In genomic region chr14:39562175-39562574, GRCh38 we compare ENCODE assay signal across 38 cellular contexts.
"Had no signal": no experiment of that assay in that cellular context is flagged by ENCODE, and none has a peak within 500 bp of the region (broad histone marks: within the 10 kb centered on the region; RNA-seq: fewer than 3 reads in every experiment).

No MANE protein-coding gene starts in this region.

- H3K36me3 Mint-ChIP-seq: activated naive CD4-positive, alpha-beta T cell treated with anti-CD3 and anti-CD28 coated beads, Interleukin-2, amount 10 ng/mL, durations not matched to agents 7 days and 5 days; brain had no signal

- H3K27ac ChIP-seq: adrenal gland, ascending aorta, body of pancreas, brain microvascular endothelial cell, breast epithelium, cardiac muscle cell had no signal

- H3K4me3 ChIP-seq: adrenal gland, ascending aorta, body of pancreas, breast epithelium, cardiac muscle cell had no signal

- H3K4me1 Mint-ChIP-seq: activated naive CD4-positive, alpha-beta T cell treated with anti-CD3 and anti-CD28 coated beads, Interleukin-2, amount 10 ng/mL, durations not matched to agents 7 days and 5 days; activated naive CD8-positive, alpha-beta T cell treated with anti-CD3 and anti-CD28 coated beads for 36 hours; activated naive CD8-positive, alpha-beta T cell treated with anti-CD3 and anti-CD28 coated beads, Interleukin-2, amount 10 ng/mL, durations not matched to agents 7 days and 5 days; activated naive CD8-positive, alpha-beta T cell treated with anti-CD3 and anti-CD28 coated beads, Interleukin-2, amount 50 U/mL, for 24 hours; activated T-helper 17 cell treated with anti-CD3 and anti-CD28 coated beads, Interleukin-2, amount 50 U/mL, for 72 hours; brain; central memory CD8-positive, alpha-beta T cell had no signal

- H3K27ac Mint-ChIP-seq: activated naive CD4-positive, alpha-beta T cell treated with anti-CD3 and anti-CD28 coated beads for 36 hours; activated naive CD4-positive, alpha-beta T cell treated with anti-CD3 and anti-CD28 coated beads, Interleukin-2, amount 10 ng/mL, durations not matched to agents 7 days and 5 days; activated naive CD4-positive, alpha-beta T cell treated with anti-CD3 and anti-CD28 coated beads, Interleukin-2, amount 50 U/mL, for 72 hours; activated naive CD8-positive, alpha-beta T cell; activated naive CD8-positive, alpha-beta T cell treated with anti-CD3 and anti-CD28 coated beads for 36 hours; activated naive CD8-positive, alpha-beta T cell treated with anti-CD3 and anti-CD28 coated beads, Interleukin-2, amount 10 ng/mL, durations not matched to agents 7 days and 5 days; activated naive CD8-positive, alpha-beta T cell treated with anti-CD3 and anti-CD28 coated beads, Interleukin-2, amount 50 U/mL, for 24 hours; activated T-cell treated with anti-CD3 and anti-CD28 coated beads, Interleukin-2, amount 50 U/mL, for 24 hours; activated T-cell treated with anti-CD3 and anti-CD28 coated beads, Interleukin-2, amount 50 U/mL, for 72 hours; activated T-helper 1 cell treated with anti-CD3 and anti-CD28 coated beads, Interleukin-12 subunit alpha, Interleukin-12 subunit beta, Interleukin-2, Interleukin-4 antibody, amounts not matched to agents 30 ng/mL and 10 ng/mL and 1 ng/mL, durations not matched to agents 14 hours and 24 hours and 36 hours; activated T-helper 17 cell treated with anti-CD3 and anti-CD28 coated beads, Interleukin-2, amount 50 U/mL, for 72 hours; activated T-helper 2 cell treated with anti-CD3 and anti-CD28 coated beads, Interferon-gamma antibody, Interleukin-2, Interleukin-4, amounts not matched to agents 10 μg/mL and 5 μg/mL and 100 μg/mL, durations not matched to agents 14 hours and 24 hours and 36 hours; brain had no signal

- H3K36me3 ChIP-seq: adrenal gland, ascending aorta, brain microvascular endothelial cell, breast epithelium, cardiac muscle cell had no signal

- H3K4me1 ChIP-seq: ascending aorta, body of pancreas, breast epithelium had no signal

- DNase-seq: activated effector memory CD4-positive, alpha-beta T cell treated with anti-CD3 and anti-CD28 coated beads, Interleukin-2, amount 50 U/mL, for 16 hours; activated effector memory CD4-positive, alpha-beta T cell treated with Interleukin-2 at 50 U/mL for 16 hours; activated gamma-delta T cell; activated gamma-delta T cell treated with Interleukin-2 at 50 U/mL for 16 hours; activated naive CD4-positive, alpha-beta T cell; activated naive CD4-positive, alpha-beta T cell treated with anti-CD3 and anti-CD28 coated beads for 36 hours; activated naive CD4-positive, alpha-beta T cell treated with anti-CD3 and anti-CD28 coated beads, Interleukin-2, amount 10 ng/mL, durations not matched to agents 7 days and 5 days; activated naive CD4-positive, alpha-beta T cell treated with Interleukin-2 at 50 U/mL for 16 hours; activated naive CD8-positive, alpha-beta T cell treated with anti-CD3 and anti-CD28 coated beads for 36 hours; activated naive CD8-positive, alpha-beta T cell treated with anti-CD3 and anti-CD28 coated beads, Interleukin-2, amount 10 ng/mL, durations not matched to agents 7 days and 5 days; activated naive CD8-positive, alpha-beta T cell treated with anti-CD3 and anti-CD28 coated beads, Interleukin-2, amount 50 U/mL, for 24 hours; activated T-cell treated with anti-CD3 and anti-CD28 coated beads, Interleukin-2, amount 50 U/mL, for 1 hour; activated T-cell treated with anti-CD3 and anti-CD28 coated beads, Interleukin-2, amount 50 U/mL, for 24 hours; activated T-cell treated with anti-CD3 and anti-CD28 coated beads, Interleukin-2, amount 50 U/mL, for 4 hours; activated T-cell treated with anti-CD3 and anti-CD28 coated beads, Interleukin-2, amount 50 U/mL, for 48 hours; activated T-cell treated with anti-CD3 and anti-CD28 coated beads, Interleukin-2, amount 50 U/mL, for 72 hours; adrenal gland; amniotic stem cell; amygdala; anterior cingulate cortex; aorta; body of pancreas; brain microvascular endothelial cell; caudate nucleus; central memory CD4-positive, alpha-beta T cell; cerebellar nuclear complex had no signal

- ATAC-seq: activated naive CD4-positive, alpha-beta T cell treated with anti-CD3 and anti-CD28 coated beads, Interleukin-2, amount 50 U/mL, for 72 hours; activated naive CD8-positive, alpha-beta T cell treated with anti-CD3 and anti-CD28 coated beads, Interleukin-2, amount 50 U/mL, for 24 hours; activated T-cell treated with anti-CD3 and anti-CD28 coated beads, Interleukin-2, amount 50 U/mL, for 4 hours; activated T-cell treated with anti-CD3 and anti-CD28 coated beads, Interleukin-2, amount 50 U/mL, for 72 hours; activated T-helper 17 cell treated with anti-CD3 and anti-CD28 coated beads, Interleukin-2, amount 50 U/mL, for 72 hours; body of pancreas had no signal

- FAIRE-seq: astrocyte, bronchial epithelial cell had no signal

- H3K4me3 Mint-ChIP-seq: activated naive CD4-positive, alpha-beta T cell treated with anti-CD3 and anti-CD28 coated beads for 36 hours; activated naive CD4-positive, alpha-beta T cell treated with anti-CD3 and anti-CD28 coated beads, Interleukin-2, amount 10 ng/mL, durations not matched to agents 7 days and 5 days; activated naive CD8-positive, alpha-beta T cell; activated naive CD8-positive, alpha-beta T cell treated with anti-CD3 and anti-CD28 coated beads for 36 hours; activated naive CD8-positive, alpha-beta T cell treated with anti-CD3 and anti-CD28 coated beads, Interleukin-2, amount 10 ng/mL, durations not matched to agents 7 days and 5 days; activated naive CD8-positive, alpha-beta T cell treated with anti-CD3 and anti-CD28 coated beads, Interleukin-2, amount 50 U/mL, for 24 hours; activated T-cell treated with anti-CD3 and anti-CD28 coated beads, Interleukin-2, amount 50 U/mL, for 24 hours; activated T-cell treated with anti-CD3 and anti-CD28 coated beads, Interleukin-2, amount 50 U/mL, for 4 hours; activated T-cell treated with anti-CD3 and anti-CD28 coated beads, Interleukin-2, amount 50 U/mL, for 72 hours; activated T-helper 1 cell treated with anti-CD3 and anti-CD28 coated beads, Interleukin-12 subunit alpha, Interleukin-12 subunit beta, Interleukin-2, Interleukin-4 antibody, amounts not matched to agents 30 ng/mL and 10 ng/mL and 1 ng/mL, durations not matched to agents 14 hours and 24 hours and 36 hours; activated T-helper 17 cell treated with anti-CD3 and anti-CD28 coated beads, Interleukin-2, amount 50 U/mL, for 72 hours; brain; central memory CD8-positive, alpha-beta T cell had no signal

- H3K27me3 ChIP-seq: adrenal gland, ascending aorta, body of pancreas, brain microvascular endothelial cell, breast epithelium, cardiac muscle cell had no signal

- H3K27me3 Mint-ChIP-seq: activated naive CD4-positive, alpha-beta T cell treated with anti-CD3 and anti-CD28 coated beads, Interleukin-2, amount 10 ng/mL, durations not matched to agents 7 days and 5 days; activated naive CD8-positive, alpha-beta T cell; activated naive CD8-positive, alpha-beta T cell treated with anti-CD3 and anti-CD28 coated beads for 36 hours; activated naive CD8-positive, alpha-beta T cell treated with anti-CD3 and anti-CD28 coated beads, Interleukin-2, amount 10 ng/mL, durations not matched to agents 7 days and 5 days; activated naive CD8-positive, alpha-beta T cell treated with anti-CD3 and anti-CD28 coated beads, Interleukin-2, amount 50 U/mL, for 24 hours; activated T-cell treated with anti-CD3 and anti-CD28 coated beads, Interleukin-2, amount 50 U/mL, for 24 hours; activated T-helper 17 cell treated with anti-CD3 and anti-CD28 coated beads, Interleukin-2, amount 50 U/mL, for 72 hours; brain; central memory CD8-positive, alpha-beta T cell had no signal

- H3K9me3 ChIP-seq: body of pancreas had no signal
